ENCODE assay signal across 24 cellular contexts in the genomic region with DNA sequence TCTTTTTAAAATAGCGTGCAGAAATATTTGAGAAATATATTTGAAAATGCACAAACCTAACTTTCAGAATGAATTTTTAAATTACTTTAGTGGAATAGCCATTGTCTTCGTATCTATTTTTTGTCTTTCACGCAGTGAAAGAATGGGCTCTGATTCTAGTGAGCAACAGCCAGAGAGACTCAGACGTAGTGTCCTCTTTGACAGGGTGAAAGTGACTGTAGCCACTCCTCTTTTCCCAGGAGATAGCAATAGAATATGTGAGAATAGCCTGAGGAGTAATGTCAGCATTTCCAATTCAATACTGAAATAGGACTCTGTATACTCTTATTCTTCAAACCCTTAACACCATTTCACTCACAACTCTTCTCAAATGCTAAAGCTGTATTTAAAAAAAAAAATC.
"Had no signal": no experiment of that assay in that cellular context is flagged by ENCODE, and none has a peak within 500 bp of the region (broad histone marks: within the 10 kb centered on the region; RNA-seq: fewer than 3 reads in every experiment).

No MANE protein-coding gene starts in this region.

- DNase-seq: activated B cell treated with CpG ODN at 0.5 μM for 24 hours; activated CD4-positive, alpha-beta T cell treated with anti-CD3 and anti-CD28 coated beads for 36 hours; activated CD4-positive, alpha-beta T cell treated with anti-CD3 and anti-CD28 coated beads, Interleukin-2, amount 50 U/mL, for 4 hours; activated CD8-positive, alpha-beta memory T cell treated with anti-CD3 and anti-CD28 coated beads for 24 hours; activated CD8-positive, alpha-beta memory T cell treated with anti-CD3 and anti-CD28 coated beads, Interleukin-2, amount 50 U/mL, for 4 hours; activated T-cell treated with anti-CD3 and anti-CD28 coated beads, Interleukin-2, amount 50 U/mL, for 24 hours; adrenal gland; dorsolateral prefrontal cortex; glutamatergic neuron; hippocampal formation; occipital lobe; small intestine; stomach; T1000 had no signal

- H3K4me3 Mint-ChIP-seq: activated B cell treated with CpG ODN at 0.5 μM for 24 hours; activated CD4-positive, alpha-beta T cell treated with anti-CD3 and anti-CD28 coated beads for 36 hours; activated naive CD8-positive, alpha-beta T cell; activated T-cell treated with anti-CD3 and anti-CD28 coated beads, Interleukin-2, amount 50 U/mL, for 24 hours; activated T-helper 17 cell treated with anti-CD3 and anti-CD28 coated beads, Interleukin-2, amount 50 U/mL, for 72 hours; central memory CD8-positive, alpha-beta T cell; memory B cell; nephron; stimulated activated memory B cell treated with anti-CD40 and anti-IgM and Interleukin-4, amounts not matched to agents 10 μg/mL and 1 μg/mL and 100 μg/mL, for 72 hours had no signal

- H3K9me3 ChIP-seq: adrenal gland, suprapubic skin had no signal

- H3K27ac ChIP-seq: adrenal gland, dorsolateral prefrontal cortex, esophagus muscularis mucosa, stomach, suprapubic skin, tibial nerve had no signal

- H3K27ac Mint-ChIP-seq: activated B cell treated with CpG ODN at 0.5 μM for 24 hours; activated CD4-positive, alpha-beta T cell treated with anti-CD3 and anti-CD28 coated beads for 36 hours; activated naive CD8-positive, alpha-beta T cell; activated T-cell treated with anti-CD3 and anti-CD28 coated beads, Interleukin-2, amount 50 U/mL, for 24 hours; activated T-helper 17 cell treated with anti-CD3 and anti-CD28 coated beads, Interleukin-2, amount 50 U/mL, for 72 hours; memory B cell; nephron; stimulated activated memory B cell treated with anti-CD40 and anti-IgM and Interleukin-4, amounts not matched to agents 10 μg/mL and 1 μg/mL and 100 μg/mL, for 72 hours had no signal

- ATAC-seq: activated CD4-positive, alpha-beta T cell treated with anti-CD3 and anti-CD28 coated beads for 36 hours; activated T-helper 17 cell treated with anti-CD3 and anti-CD28 coated beads, Interleukin-2, amount 50 U/mL, for 72 hours; sciatic nerve; stimulated activated memory B cell treated with anti-CD40 and anti-IgM and Interleukin-4, amounts not matched to agents 10 μg/mL and 1 μg/mL and 100 μg/mL, for 72 hours had no signal

- H3K4me1 ChIP-seq: adrenal gland, esophagus muscularis mucosa, stomach, suprapubic skin, tibial nerve had no signal

- H3K27me3 Mint-ChIP-seq: activated B cell treated with CpG ODN at 0.5 μM for 24 hours; activated CD4-positive, alpha-beta T cell treated with anti-CD3 and anti-CD28 coated beads for 36 hours; activated naive CD8-positive, alpha-beta T cell; activated T-cell treated with anti-CD3 and anti-CD28 coated beads, Interleukin-2, amount 50 U/mL, for 24 hours; activated T-helper 17 cell treated with anti-CD3 and anti-CD28 coated beads, Interleukin-2, amount 50 U/mL, for 72 hours; central memory CD8-positive, alpha-beta T cell; memory B cell; stimulated activated memory B cell treated with anti-CD40 and anti-IgM and Interleukin-4, amounts not matched to agents 10 μg/mL and 1 μg/mL and 100 μg/mL, for 72 hours had no signal

- H3K27me3 ChIP-seq: adrenal gland, dorsolateral prefrontal cortex, esophagus muscularis mucosa, stomach, suprapubic skin, tibial nerve had no signal

- H3K36me3 ChIP-seq: adrenal gland, esophagus muscularis mucosa, stomach, suprapubic skin, tibial nerve had no signal

- H3K4me3 ChIP-seq: adrenal gland, dorsolateral prefrontal cortex, esophagus muscularis mucosa, stomach, suprapubic skin, tibial nerve had no signal

- H3K36me3 Mint-ChIP-seq: activated naive CD8-positive, alpha-beta T cell; memory B cell; stimulated activated memory B cell treated with anti-CD40 and anti-IgM and Interleukin-4, amounts not matched to agents 10 μg/mL and 1 μg/mL and 100 μg/mL, for 72 hours had no signal

- H3K4me1 Mint-ChIP-seq: activated B cell treated with CpG ODN at 0.5 μM for 24 hours; activated CD4-positive, alpha-beta T cell treated with anti-CD3 and anti-CD28 coated beads for 36 hours; activated T-helper 17 cell treated with anti-CD3 and anti-CD28 coated beads, Interleukin-2, amount 50 U/mL, for 72 hours; central memory CD8-positive, alpha-beta T cell; memory B cell; nephron; stimulated activated memory B cell treated with anti-CD40 and anti-IgM and Interleukin-4, amounts not matched to agents 10 μg/mL and 1 μg/mL and 100 μg/mL, for 72 hours had no signal
